8 cellular contexts compared by ENCODE assay signal in genomic region chr2:190880374-190881073, GRCh38. TPM values are rescaled to one million over a fixed set of nuclear protein-coding genes. Genes with fewer than 3 reads are reported as not detected.
DNase-seq lines count a peak whose midpoint lies in the region; ATAC-seq lines count a peak whose summit lies in the region.

GLS (plus strand) TSS chr2:190880821; CDS start chr2:190881085, 264 bp downstream.

- no peaks in the 10 kb centered on the region for H3K9me3 ChIP-seq in CD8-positive, alpha-beta memory T cell (ENCODE audit: low read length)

- peak within 1 kb of the TSS; percentile 92 for H3K27ac ChIP-seq in CD8-positive, alpha-beta memory T cell (ENCODE audit: low read depth, low read length)

- peaks cover 41 to 65% (median 50%) of the 10 kb centered on the region in 3 donors for H3K4me1 Mint-ChIP-seq in CD8-positive, alpha-beta memory T cell

- H3K4me1 ChIP-seq in CD8-positive, alpha-beta memory T cell (ENCODE audit: insufficient read depth, low read length): peaks cover 54% of the 10 kb centered on the region

- CTCF ChIA-PET in CD8-positive, alpha-beta memory T cell (lab: Charles Lee): interaction anchor here (0.8 to 4.1 kb wide), 5 partner anchors 12 to 30 kb away, joined by 3 to 30 read pairs (median 5); no protein-coding TSS in a partner anchor

- peak within 1 kb of the TSS; percentile 95 to 99 (median 98) for H3K27ac Mint-ChIP-seq in CD8-positive, alpha-beta memory T cell

- peaks cover 0 to 6% of the 10 kb centered on the region in 2 donors for H3K27me3 Mint-ChIP-seq in CD8-positive, alpha-beta memory T cell

- H3K4me3 Mint-ChIP-seq in CD8-positive, alpha-beta memory T cell: peak within 1 kb of the TSS; percentile 97 to 99 (median 98)

- peak; percentile 92 to 97 (median 95) for DNase-seq in CD8-positive, alpha-beta memory T cell
- DNase-seq in HS-5 (ENCODE audit: low read depth) (peak; percentile 89), lung microvascular endothelial cell (ENCODE audit: low read depth in 2 of 2) (peak; percentile 97 to 98)
- DNase-seq in NK-92 treated with Interleukin-12 subunit alpha and Interleukin-12 subunit beta, amount 100 ng/mL, for 24 hours (lab: John Stamatoyannopoulos, UW): peak; percentile 96
- peak; percentile 95 for DNase-seq in activated CD8-positive, alpha-beta memory T cell treated with anti-CD3 and anti-CD28 coated beads for 24 hours
- peak; percentile 94 for DNase-seq in effector CD8-positive, alpha-beta T cell (lab: John Stamatoyannopoulos, UW)
- DNase-seq in stimulated activated CD4-positive, alpha-beta T cell treated with anti-CD3 and anti-CD28 coated beads, TNF-alpha, amount 100 ng/mL, for 48 hours (ENCODE audit: low read depth in 3 of 3): peak; percentile 90 to 94 (median 94)

- no peaks in the 10 kb centered on the region for H3K27me3 ChIP-seq in CD8-positive, alpha-beta memory T cell (ENCODE audit: insufficient read depth, low read length, poor library complexity, severe bottlenecking)

- POLR2A ChIA-PET in CD8-positive, alpha-beta memory T cell (lab: Charles Lee): interaction anchor here (0.6 to 3.4 kb wide), 15 partner anchors 12 to 1089 kb away, joined by 3 to 20 read pairs (median 5); partner anchors contain the start of genes MFSD6 and STAT4

- H3K36me3 Mint-ChIP-seq in CD8-positive, alpha-beta memory T cell: peaks cover 0 to 40% (median 7%) of the 10 kb centered on the region in 3 donors

- H3K36me3 ChIP-seq in CD8-positive, alpha-beta memory T cell (ENCODE audit: insufficient read depth, low read length): no peaks in the 10 kb centered on the region

- no peaks in the 10 kb centered on the region for H3K9me3 Mint-ChIP-seq in CD8-positive, alpha-beta memory T cell

- peak within 1 kb of the TSS; percentile 95 for H3K4me3 ChIP-seq in CD8-positive, alpha-beta memory T cell (ENCODE audit: low read length)

- ATAC-seq in GM19468 (IDR thresholded peaks at IDR 0.05; ENCODE audit: extremely low read depth, unreplicated experiment): peak; percentile 64

RNA-seq across cellular contexts. Expression of gene GLS, which starts in this region (rescaled TPM):
- total RNA-seq in CD8-positive, alpha-beta memory T cell: 100 to 1,000 TPM; 209 to 222 TPM
- 50.9 TPM for polyA plus RNA-seq in CD8-positive, alpha-beta memory T cell
- 105 and 231 TPM in 2 replicates for total RNA-seq in lung microvascular endothelial cell

Comparison
In these comparisons a context has a peak if more than half of its experiments do, and no peak if none do; other contexts are left out.
1. Peak in every context shown above with its lines: DNase-seq, ATAC-seq, H3K4me3 ChIP-seq and H3K27ac ChIP-seq.